Comparison of ENCODE assay signal across 10 cellular contexts in genomic region chr16:87375426-87376135, GRCh38. TPM values are rescaled to one million over a fixed set of nuclear protein-coding genes. Genes with fewer than 3 reads are reported as not detected.
DNase-seq lines count a peak whose midpoint lies in the region; ATAC-seq and TF ChIP-seq lines count a peak whose summit lies in the region.
"Had no signal": no experiment of that assay in that cellular context is flagged by ENCODE, and none has a peak within 500 bp of the region (broad histone marks: within the 10 kb centered on the region; RNA-seq: fewer than 3 reads in every experiment).

No MANE protein-coding gene starts in this region.

- H3K79me2 ChIP-seq in mesendoderm (ENCODE audit: control insufficient read depth, insufficient read depth, low read length), result peaks cover 19% of the 10 kb centered on the region

- in situ Hi-C loops in HAP-1 (cut with MboI; ENCODE audit: low sequenced_read_pairs), result loop anchor here (25.0 kb wide), 1 partner anchor 487 kb away; the partner anchor contains the start of gene SLC7A5

- TF ChIP-seq CTCF in NB4 (IDR thresholded peaks at IDR 0.05; ENCODE audit: low read depth, low read length) (no peak), epithelial cell of esophagus (IDR thresholded peaks at IDR 0.05; ENCODE audit: insufficient read depth, low read depth, low read length, missing control alignments) (no peak)

- ATAC-seq in effector memory CD8-positive, alpha-beta T cell (replicated peaks), result no peak

- H4K8ac ChIP-seq in mesenchymal stem cell (ENCODE audit: low read length) (no peak overlapping the region), mesendoderm (ENCODE audit: low read depth, low read length) (no peak overlapping the region)

- H3K4me1 ChIP-seq in BLaER1 (peaks cover 35% of the 10 kb centered on the region), mesenchymal stem cell (ENCODE audit: control insufficient read depth, insufficient read depth, low read depth, low read length) (peaks cover 12% of the 10 kb centered on the region), mesendoderm (ENCODE audit: control insufficient read depth, low read depth, low read length) (no peaks in the 10 kb centered on the region), HAP-1 (no peaks in the 10 kb centered on the region)

- H3K27ac ChIP-seq in BLaER1, result no peak overlapping the region
- H3K27ac ChIP-seq in mesenchymal stem cell (ENCODE audit: low read length, poor library complexity, severe bottlenecking), result no peak overlapping the region
- H3K27ac ChIP-seq in mesendoderm (ENCODE audit: low read depth, low read length), result no peak overlapping the region

- no peak overlapping the region for H2AFZ ChIP-seq in mesenchymal stem cell (ENCODE audit: low read depth, low read length)

- 83% methylated on average over 7 of the region's 9 CpGs for WGBS in mesenchymal stem cell
- no CpG with 5 or more reads among the region's 9 CpGs for WGBS in mesendoderm (ENCODE audit: extremely low coverage, insufficient coverage, low lambda C conversion rate)

- DNase-seq in NB4 (ENCODE audit: low read depth) (peak; percentile 36), epithelial cell of esophagus (ENCODE audit: low read depth) (peak; percentile 79), mesenchymal stem cell (peak; percentile 62), HuH-7 (ENCODE audit: low spot score) (no peak), mesendoderm (no peak), HAP-1 (ENCODE audit: low spot score in 2 of 2) (no peak)
- DNase-seq in effector memory CD8-positive, alpha-beta T cell, result no peak
- DNase-seq: activated CD4-positive, alpha-beta T cell treated with anti-CD3 and anti-CD28 coated beads, Interleukin-2, amount 10 ng/mL, durations not matched to agents 7 days and 5 days had no signal

- H3K4me1 Mint-ChIP-seq in effector memory CD8-positive, alpha-beta T cell (ENCODE audit: low read depth in 2 of 2), result peaks cover 30 to 38% of the 10 kb centered on the region in 2 donors

- H4K5ac ChIP-seq in mesendoderm (ENCODE audit: low read length), result no peak overlapping the region

- no peak overlapping the region for H3K4me3 Mint-ChIP-seq in effector memory CD8-positive, alpha-beta T cell
- H3K4me3 Mint-ChIP-seq: activated CD4-positive, alpha-beta T cell treated with anti-CD3 and anti-CD28 coated beads, Interleukin-2, amount 10 ng/mL, durations not matched to agents 7 days and 5 days had no signal

- no peaks in the 10 kb centered on the region for H3K9me3 ChIP-seq in BLaER1
- no peaks in the 10 kb centered on the region for H3K9me3 ChIP-seq in mesenchymal stem cell (ENCODE audit: control insufficient read depth, low read length)
- no peaks in the 10 kb centered on the region for H3K9me3 ChIP-seq in HAP-1

- no peaks in the 10 kb centered on the region for H3K27me3 ChIP-seq in BLaER1
- no peaks in the 10 kb centered on the region for H3K27me3 ChIP-seq in mesenchymal stem cell (ENCODE audit: control insufficient read depth in 1 of 2, insufficient read depth in 1 of 2, low read length in 2 of 2)
- no peaks in the 10 kb centered on the region for H3K27me3 ChIP-seq in mesendoderm (ENCODE audit: insufficient read depth, low read length, poor library complexity)
- H3K27me3 ChIP-seq in HAP-1 (ENCODE audit: low read depth), result no peaks in the 10 kb centered on the region

- no peak for TF ChIP-seq POLR2A in NB4 (IDR thresholded peaks at IDR 0.05; ENCODE audit: extremely low read depth, insufficient read length)

- H3K14ac ChIP-seq in mesenchymal stem cell (ENCODE audit: low read length in 2 of 2), result no peak overlapping the region

- H3K9ac ChIP-seq in BLaER1, result no peak overlapping the region; the same call in 1 of the 2 replicates
- peak overlapping the region; percentile 74 for H3K9ac ChIP-seq in mesenchymal stem cell (ENCODE audit: low read length)
- H3K9ac ChIP-seq in mesendoderm (ENCODE audit: low read length), result no peak overlapping the region

- H4K20me1 ChIP-seq in BLaER1, result peaks cover 100% of the 10 kb centered on the region

- no peaks in the 10 kb centered on the region for H3K27me3 Mint-ChIP-seq in effector memory CD8-positive, alpha-beta T cell
- H3K27me3 Mint-ChIP-seq: activated CD4-positive, alpha-beta T cell treated with anti-CD3 and anti-CD28 coated beads, Interleukin-2, amount 10 ng/mL, durations not matched to agents 7 days and 5 days had no signal

- no peak overlapping the region for H2BK120ac ChIP-seq in mesenchymal stem cell (ENCODE audit: low read depth, low read length)
- H2BK120ac ChIP-seq in mesendoderm (ENCODE audit: low read depth, low read length), result no peak overlapping the region

- H2BK5ac ChIP-seq in mesenchymal stem cell (ENCODE audit: low read depth, low read length, poor library complexity, severe bottlenecking) (no peak overlapping the region), mesendoderm (ENCODE audit: low read length) (no peak overlapping the region)

- no peak overlapping the region for H3K56ac ChIP-seq in mesendoderm (ENCODE audit: low read length)

- no peak overlapping the region for H3K23ac ChIP-seq in mesenchymal stem cell (ENCODE audit: low read length in 2 of 2)
- H3K23ac ChIP-seq in mesendoderm (ENCODE audit: low read length), result no peak overlapping the region

- H3K27ac Mint-ChIP-seq in effector memory CD8-positive, alpha-beta T cell, result peak overlapping the region in 1 of 2 donors; percentile 39
- H3K27ac Mint-ChIP-seq: activated CD4-positive, alpha-beta T cell treated with anti-CD3 and anti-CD28 coated beads, Interleukin-2, amount 10 ng/mL, durations not matched to agents 7 days and 5 days had no signal

- H3K18ac ChIP-seq in mesenchymal stem cell (ENCODE audit: low read depth in 1 of 2, low read length in 2 of 2) (no peak overlapping the region), mesendoderm (ENCODE audit: low read length) (no peak overlapping the region)

- H3K36me3 ChIP-seq in BLaER1 (peaks cover 51% of the 10 kb centered on the region), mesenchymal stem cell (ENCODE audit: control insufficient read depth in 1 of 2, insufficient read depth in 2 of 2, low read depth in 1 of 2, low read length in 2 of 2) (peaks cover 0 to 20% of the 10 kb centered on the region in 2 experiments), mesendoderm (ENCODE audit: control insufficient read depth, insufficient read depth, low read length) (no peaks in the 10 kb centered on the region), HAP-1 (replicated peaks) (no peaks in the 10 kb centered on the region; the same call in 1 of the 2 replicates)

- H2BK12ac ChIP-seq in mesenchymal stem cell (ENCODE audit: low read length in 2 of 2), result no peak overlapping the region

- H3K4ac ChIP-seq in mesenchymal stem cell (ENCODE audit: low read depth in 1 of 2, low read length in 2 of 2) (peak overlapping the region in 1 of 2 experiments; percentile 11), mesendoderm (ENCODE audit: low read depth, low read length) (no peak overlapping the region)

- no peaks in the 10 kb centered on the region for H3K9me3 Mint-ChIP-seq in effector memory CD8-positive, alpha-beta T cell
- H3K9me3 Mint-ChIP-seq: activated CD4-positive, alpha-beta T cell treated with anti-CD3 and anti-CD28 coated beads, Interleukin-2, amount 10 ng/mL, durations not matched to agents 7 days and 5 days; CD8-positive, alpha-beta memory T cell had no signal

- H3K79me1 ChIP-seq in mesenchymal stem cell (replicated peaks; ENCODE audit: low read length, poor library complexity, severe bottlenecking) (peaks cover 32% of the 10 kb centered on the region), mesendoderm (ENCODE audit: low read length) (peaks cover 24% of the 10 kb centered on the region)

- no peak overlapping the region for H2BK15ac ChIP-seq in mesenchymal stem cell (ENCODE audit: low read depth, poor library complexity, severe bottlenecking)
- H2BK15ac ChIP-seq in mesendoderm (replicated peaks; ENCODE audit: low read depth), result no peak overlapping the region

- H3K36me3 Mint-ChIP-seq in effector memory CD8-positive, alpha-beta T cell (ENCODE audit: insufficient read depth), result peaks cover 16% of the 10 kb centered on the region

- H4K91ac ChIP-seq in mesenchymal stem cell (ENCODE audit: low read length), result no peak overlapping the region

- H3K4me3 ChIP-seq in BLaER1 (no peak overlapping the region), NB4 (ENCODE audit: low read depth, low read length) (no peak overlapping the region), epithelial cell of esophagus (ENCODE audit: low read length) (peak overlapping the region; percentile 26), mesenchymal stem cell (ENCODE audit: insufficient read depth in 1 of 2, low read depth in 1 of 2, low read length in 2 of 2) (peak overlapping the region in 1 of 2 experiments; percentile 42), mesendoderm (ENCODE audit: low read length) (no peak overlapping the region), HAP-1 (no peak overlapping the region)

- H2AK5ac ChIP-seq in mesenchymal stem cell (ENCODE audit: low read length, severe bottlenecking), result peak overlapping the region; percentile 29
- H2AK5ac ChIP-seq in mesendoderm (ENCODE audit: low read length), result no peak overlapping the region

- H3K4me2 ChIP-seq in BLaER1 (peak overlapping the region; percentile 6), mesenchymal stem cell (ENCODE audit: low read length, poor library complexity, severe bottlenecking) (no peak overlapping the region), mesendoderm (ENCODE audit: low read length) (no peak overlapping the region)

RNA-seq across cellular contexts. Expression of gene FBXO31, which starts 8.0 kb away (rescaled TPM):
- 14.6 TPM for polyA plus RNA-seq in mesenchymal stem cell (2013, experiment 1 of 2)
- polyA plus RNA-seq in mesenchymal stem cell (2013, experiment 2 of 2), result 15.2 TPM
- polyA plus RNA-seq in mesendoderm (2013, experiment 1 of 2), result 10.0 TPM
- 10.3 TPM for polyA plus RNA-seq in mesendoderm (2013, experiment 2 of 2)

RNA-seq across cellular contexts. Expression of gene MAP1LC3B, which starts 16.6 kb away (rescaled TPM):
- 102 TPM for polyA plus RNA-seq in mesenchymal stem cell (2013, experiment 1 of 2)
- 105 TPM for polyA plus RNA-seq in mesenchymal stem cell (2013, experiment 2 of 2)
- 36.8 TPM for polyA plus RNA-seq in mesendoderm (2013, experiment 1 of 2)
- polyA plus RNA-seq in mesendoderm (2013, experiment 2 of 2), result 35.1 TPM

RNA-seq across cellular contexts. Expression of gene C16orf95, which starts 58.4 kb away (rescaled TPM):
- 3.7 TPM for polyA plus RNA-seq in mesenchymal stem cell (2013, experiment 1 of 2)
- 3.9 TPM for polyA plus RNA-seq in mesenchymal stem cell (2013, experiment 2 of 2)
- 2.8 TPM for polyA plus RNA-seq in mesendoderm (2013, experiment 1 of 2)
- 2.4 TPM for polyA plus RNA-seq in mesendoderm (2013, experiment 2 of 2)

Comparison
In these comparisons a context has a peak if more than half of its experiments do, and no peak if none do; other contexts are left out.
1. DNase-seq: peak in NB4 (single experiment), epithelial cell of esophagus (single experiment) and mesenchymal stem cell (single experiment); none in effector memory CD8-positive, alpha-beta T cell (0 of 3), HuH-7 (single experiment), mesendoderm (single experiment) and HAP-1 (0 of 2).